ENCODE assay signal across 17 cellular contexts in the genomic region with DNA sequence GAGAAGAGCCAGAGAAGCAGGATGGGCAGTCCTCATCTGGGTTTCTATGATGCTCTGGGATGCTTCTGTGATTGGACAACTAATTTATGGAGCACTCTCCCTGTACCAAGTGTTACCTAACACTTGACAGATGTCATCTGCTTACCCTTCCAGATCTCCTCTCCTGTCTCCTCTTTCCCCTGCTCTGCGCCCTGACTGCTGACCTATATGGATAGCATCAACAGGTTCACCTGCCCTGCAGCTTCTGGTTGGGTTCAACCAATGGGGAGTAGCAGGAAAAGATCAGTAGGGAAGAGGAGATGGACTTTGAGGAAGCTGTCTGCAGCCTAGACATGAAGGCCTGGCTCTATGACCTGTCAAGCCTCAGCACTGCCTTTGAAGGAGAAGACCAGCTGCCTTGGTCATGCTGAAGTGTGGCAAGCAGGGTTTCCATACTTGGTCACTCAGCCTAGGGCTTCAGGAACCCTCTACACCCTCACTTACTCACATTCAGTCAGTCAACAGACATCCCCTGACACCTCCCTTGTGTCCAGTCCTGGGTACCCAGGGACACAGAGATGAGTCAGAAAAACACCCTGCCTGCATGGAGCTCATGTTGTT. TPM values are rescaled to one million over a fixed set of nuclear protein-coding genes. Genes with fewer than 3 reads are reported as not detected.
A peak's percentile ranks its signal among the peaks of the same experiment; 100 is the strongest.
DNase-seq lines count a peak whose midpoint lies in the region; ATAC-seq and TF ChIP-seq lines count a peak whose summit lies in the region.
"Had no signal": no experiment of that assay in that cellular context is flagged by ENCODE, and none has a peak within 500 bp of the region (broad histone marks: within the 10 kb centered on the region; RNA-seq: fewer than 3 reads in every experiment).

No MANE protein-coding gene starts in this region.

- TF ChIP-seq CTCF in sigmoid colon (IDR thresholded peaks at IDR 0.05) (no peak), uterus (IDR thresholded peaks at IDR 0.05) (no peak), esophagus squamous epithelium (IDR thresholded peaks at IDR 0.05) (no peak)

- no peak for ATAC-seq in HG02981 (IDR thresholded peaks at IDR 0.05; ENCODE audit: unreplicated experiment)

- H3K36me3 ChIP-seq in sigmoid colon (no peaks in the 10 kb centered on the region), uterus (no peaks in the 10 kb centered on the region), esophagus squamous epithelium (no peaks in the 10 kb centered on the region)
- H3K36me3 ChIP-seq: BE2C had no signal

- H3K9me3 ChIP-seq in sigmoid colon (peaks cover 0 to 1% (median 0%) of the 10 kb centered on the region in 4 donors), uterus (peaks cover 0 to 3% of the 10 kb centered on the region in 2 donors), esophagus squamous epithelium (no peaks in the 10 kb centered on the region)
- H3K9me3 ChIP-seq: BE2C had no signal

- H3K4me1 ChIP-seq in sigmoid colon = no peaks in the 10 kb centered on the region
- no peaks in the 10 kb centered on the region for H3K4me1 ChIP-seq in uterus
- H3K4me1 ChIP-seq in esophagus squamous epithelium = no peaks in the 10 kb centered on the region
- H3K4me1 ChIP-seq: BE2C, Caco-2 had no signal

- DNase-seq in activated effector memory CD4-positive, alpha-beta T cell treated with anti-CD3 and anti-CD28 coated beads, Interleukin-2, amount 50 U/mL, for 16 hours = peak; percentile 47
- no peak for DNase-seq in activated effector memory CD4-positive, alpha-beta T cell treated with Interleukin-2 at 50 U/mL for 16 hours
- DNase-seq in ecto neural progenitor cell (ENCODE audit: low spot score) (peak; percentile 23), sigmoid colon (peak; percentile 48), uterus (peak; percentile 8), esophagus squamous epithelium (lab: John Stamatoyannopoulos, UW) (no peak), DMS114 treated with DMSO at 0.1 percent for 48 hours (lab: John Stamatoyannopoulos, UW; ENCODE audit: unreplicated experiment) (no peak)
- DNase-seq: GF-D8, NCI-H1092, NCI-H1436 treated with DMSO at 0.1 percent for 48 hours had no signal

- no peak for TF ChIP-seq EP300 in sigmoid colon (IDR thresholded peaks at IDR 0.05)

- H3K27ac ChIP-seq in sigmoid colon (no peak overlapping the region), uterus (no peak overlapping the region), esophagus squamous epithelium (no peak overlapping the region)
- H3K27ac ChIP-seq: HL-60 had no signal

- no peak overlapping the region for H3K4me3 ChIP-seq in sigmoid colon
- H3K4me3 ChIP-seq in uterus = no peak overlapping the region
- no peak overlapping the region for H3K4me3 ChIP-seq in esophagus squamous epithelium

- TF ChIP-seq POLR2A in sigmoid colon (IDR thresholded peaks at IDR 0.05) (no peak), uterus (IDR thresholded peaks at IDR 0.05) (no peak), esophagus squamous epithelium (IDR thresholded peaks at IDR 0.05) (no peak)

- intact Hi-C loops in sigmoid colon (cut with DNase I) = loop anchor here (2.0 to 5.0 kb wide), 2 partner anchors 60 to 128 kb away; partner anchors contain the start of gene SLC22A5
- intact Hi-C loops in uterus (cut with DNase I; ENCODE audit: low total_unique reads) = no loop called here
- intact Hi-C loops in esophagus squamous epithelium (cut with DNase I) = no loop called here

- 39 to 85% methylated on average over 1 of the region's 1 CpG for WGBS in sigmoid colon, 2 donors
- WGBS in esophagus squamous epithelium, 2 donors = 50 to 78% methylated on average over 1 of the region's 1 CpG

- no peaks in the 10 kb centered on the region for H3K27me3 ChIP-seq in sigmoid colon
- H3K27me3 ChIP-seq in uterus = no peaks in the 10 kb centered on the region
- no peaks in the 10 kb centered on the region for H3K27me3 ChIP-seq in esophagus squamous epithelium
- H3K27me3 ChIP-seq: BE2C had no signal

RNA-seq across cellular contexts. Expression of gene P4HA2, which starts 11.3 kb away (rescaled TPM):
- total RNA-seq in sigmoid colon = 10 to 100 TPM; 23.9 to 35.2 (median 28.9) TPM
- polyA plus RNA-seq in sigmoid colon = 10 to 100 TPM in 2 of 3 donors, 1 to 10 TPM in 1; 4.2 to 24.8 (median 12.5) TPM
- total RNA-seq in uterus = 100 to 1,000 TPM in 1 of 4 donors, 10 to 100 TPM in 3; 19.4 to 112 (median 85.2) TPM
- total RNA-seq in esophagus squamous epithelium = 10 to 100 TPM; 14.7 to 22.2 (median 16.7) TPM
- total RNA-seq: CD4-positive, alpha-beta T cell had no signal

RNA-seq across cellular contexts. Expression of gene PDLIM4, which starts 18.5 kb away (rescaled TPM):
- total RNA-seq in sigmoid colon (100 to 1,000 TPM in 2 of 4 donors, 10 to 100 TPM in 2; 38.2 to 133 (median 90.1) TPM), uterus (100 to 1,000 TPM in 1 of 4 donors, 10 to 100 TPM in 3; 14.1 to 148 (median 45.3) TPM), esophagus squamous epithelium (10 to 100 TPM; 16.5 to 79.2 (median 47.7) TPM)
- polyA plus RNA-seq in sigmoid colon = 10 to 100 TPM in 2 of 3 donors, 1 to 10 TPM in 1; 2.1 to 16.5 (median 11.4) TPM
- total RNA-seq: Caco-2; CD4-positive, alpha-beta T cell; HT1080; NCI-H460 had no signal

RNA-seq across cellular contexts. Expression of gene SLC22A4, which starts 55.2 kb away (rescaled TPM):
- total RNA-seq in sigmoid colon (1 to 10 TPM in 2 of 4 donors, under 1 TPM in 2; 0.49 to 3.4 (median 0.95) TPM), uterus (1 to 10 TPM in 3 of 4 donors, under 1 TPM in 1; 0.26 to 4.5 (median 2.3) TPM), esophagus squamous epithelium (under 1 TPM in 3 of 4 donors, not detected in 1; 0.11 to 0.79 (median 0.38) TPM)
- polyA plus RNA-seq in sigmoid colon = 1 to 10 TPM in 1 of 3 donors, under 1 TPM in 2; 0.58 to 1.2 (median 0.69) TPM

Comparison
In these comparisons a context has a peak if more than half of its experiments do, and no peak if none do; other contexts are left out.
1. DNase-seq: peak in activated effector memory CD4-positive, alpha-beta T cell treated with anti-CD3 and anti-CD28 coated beads, Interleukin-2, amount 50 U/mL, for 16 hours (single experiment), ecto neural progenitor cell (single experiment), sigmoid colon (single experiment) and uterus (2 of 2); none in activated effector memory CD4-positive, alpha-beta T cell treated with Interleukin-2 at 50 U/mL for 16 hours (single experiment), esophagus squamous epithelium (single experiment) and DMS114 treated with DMSO at 0.1 percent for 48 hours (single experiment).